In genomic region chr4:95304898-95305297, GRCh38 we compare ENCODE assay signal across 1 cellular context.
TF ChIP-seq lines count a peak whose summit lies in the region.

No MANE protein-coding gene starts in this region.

TF ChIP-seq in HepG2, 621 proteins besides CTCF, POLR2A, EP300 and RAD21 (continued from another document):
- no peak for TF ChIP-seq ZNF234 (CRISPR knock-in tag; conservative IDR thresholded peaks at IDR 0.05)
- no peak for TF ChIP-seq ZNF12 (CRISPR knock-in tag; IDR thresholded peaks at IDR 0.05)
- no peak for TF ChIP-seq ZNF10 (CRISPR knock-in tag; IDR thresholded peaks at IDR 0.05; ENCODE audit: borderline replicate concordance, low read depth)
- TF ChIP-seq, protein P1, sequence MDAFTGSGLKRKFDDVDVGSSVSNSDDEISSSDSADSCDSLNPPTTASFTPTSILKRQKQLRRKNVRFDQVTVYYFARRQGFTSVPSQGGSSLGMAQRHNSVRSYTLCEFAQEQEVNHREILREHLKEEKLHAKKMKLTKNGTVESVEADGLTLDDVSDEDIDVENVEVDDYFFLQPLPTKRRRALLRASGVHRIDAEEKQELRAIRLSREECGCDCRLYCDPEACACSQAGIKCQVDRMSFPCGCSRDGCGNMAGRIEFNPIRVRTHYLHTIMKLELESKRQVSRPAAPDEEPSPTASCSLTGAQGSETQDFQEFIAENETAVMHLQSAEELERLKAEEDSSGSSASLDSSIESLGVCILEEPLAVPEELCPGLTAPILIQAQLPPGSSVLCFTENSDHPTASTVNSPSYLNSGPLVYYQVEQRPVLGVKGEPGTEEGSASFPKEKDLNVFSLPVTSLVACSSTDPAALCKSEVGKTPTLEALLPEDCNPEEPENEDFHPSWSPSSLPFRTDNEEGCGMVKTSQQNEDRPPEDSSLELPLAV (CRISPR knock-in tag; conservative IDR thresholded peaks at IDR 0.05; ENCODE audit: low read depth), result no peak
TF ChIP-seq in HepG2: peak in this region for 0.
